8 cellular contexts compared by ENCODE assay signal in the genomic region with DNA sequence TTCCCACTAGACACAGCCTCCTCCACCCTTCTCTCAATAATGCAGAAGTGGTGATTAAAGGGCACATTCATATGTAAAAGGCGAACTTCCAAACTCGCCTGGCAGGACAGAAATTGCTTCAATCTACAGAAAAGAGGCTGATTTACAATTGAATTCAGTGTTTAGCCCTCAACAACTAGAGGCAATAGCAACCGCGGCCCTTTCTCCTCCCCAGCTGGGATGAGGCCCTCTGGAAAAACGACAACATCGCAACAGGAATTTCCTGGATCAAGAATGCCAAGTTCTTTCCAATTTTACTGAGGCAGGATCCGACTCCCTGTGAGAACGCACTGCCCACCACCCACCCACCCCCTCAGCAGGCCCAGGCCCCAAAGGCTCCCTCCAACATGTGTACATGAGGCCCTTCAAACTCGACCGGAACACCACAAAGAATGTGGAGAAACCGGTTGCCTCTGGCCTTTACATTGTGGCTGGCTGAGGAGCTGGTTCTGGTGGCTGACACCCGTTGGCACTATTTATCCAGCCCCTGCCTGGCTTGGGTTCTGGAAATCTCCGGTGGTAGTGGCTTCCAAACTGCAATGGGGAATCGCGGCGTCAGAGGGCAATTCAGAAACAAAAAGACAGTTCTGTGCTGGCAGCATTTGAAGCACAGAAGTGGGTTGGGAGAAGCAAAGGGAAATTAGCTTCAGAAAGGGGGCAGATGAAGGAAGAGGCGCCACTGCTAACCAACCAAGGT. TPM values are rescaled to one million over a fixed set of nuclear protein-coding genes. Genes with fewer than 3 reads are reported as not detected.
DNase-seq lines count a peak whose midpoint lies in the region; ATAC-seq and TF ChIP-seq lines count a peak whose summit lies in the region.

No MANE protein-coding gene starts in this region.

- peak overlapping the region; percentile 96 for H3K9ac ChIP-seq in iPS-20b (ENCODE audit: low read depth, low read length)

- TF ChIP-seq CTCF in Caco-2 (IDR thresholded peaks at IDR 0.05; ENCODE audit: insufficient read depth in 1 of 2, low read depth in 1 of 2, low read length in 1 of 2, severe bottlenecking in 1 of 2, unreplicated experiment in 1 of 2) (peak in 1 of 2 experiments; percentile 3), body of pancreas (IDR thresholded peaks at IDR 0.05) (no peak), gastrocnemius medialis (IDR thresholded peaks at IDR 0.05 in 4 of 5, conservative IDR thresholded peaks at IDR 0.05 in 1 of 5) (no peak)

- H3K4me1 ChIP-seq in Caco-2 (peaks cover 92% of the 10 kb centered on the region), body of pancreas (peaks cover 83% of the 10 kb centered on the region), iPS-20b (ENCODE audit: insufficient read depth, low read length) (peaks cover 70% of the 10 kb centered on the region), gastrocnemius medialis (peaks cover 60 to 66% of the 10 kb centered on the region in 2 donors)

- no peaks in the 10 kb centered on the region for H3K27me3 Mint-ChIP-seq in Caco-2 (ENCODE audit: insufficient read depth, unreplicated experiment)

- intact Hi-C loops in Caco-2 (cut with micrococcal nuclease; ENCODE audit: unreplicated experiment) (loop anchor here (1.0 to 2.0 kb wide), 3 partner anchors 15 to 65 kb away; no protein-coding TSS in a partner anchor), body of pancreas (cut with DNase I) (no loop called here), gastrocnemius medialis (cut with DNase I; ENCODE audit: low total_unique reads) (loop anchor here (2.0 to 10.0 kb wide), 4 partner anchors 15 to 1962 kb away; no protein-coding TSS in a partner anchor)

- H3K9me3 ChIP-seq in Caco-2 (no peaks in the 10 kb centered on the region), body of pancreas (no peaks in the 10 kb centered on the region), iPS-20b (ENCODE audit: insufficient read depth, low read depth, low read length) (no peaks in the 10 kb centered on the region), gastrocnemius medialis (no peaks in the 10 kb centered on the region)

- peak overlapping the region; percentile 69 for H3K4me3 Mint-ChIP-seq in Caco-2 (ENCODE audit: unreplicated experiment)

- DNase-seq in Caco-2 = peak; percentile 98 to 99
- peak; percentile 50 for DNase-seq in NCI-H1048 (lab: John Stamatoyannopoulos, UW)
- DNase-seq in body of pancreas = peak; percentile 76 to 89 (median 84)
- DNase-seq in gastrocnemius medialis = no peak
- DNase-seq in activated CD4-positive, CD25-positive, alpha-beta regulatory T cell treated with anti-CD3 and anti-CD28 coated beads, Interleukin-2, amount 50 U/mL, for 72 hours = no peak
- no peak for DNase-seq in NCI-H82 (lab: John Stamatoyannopoulos, UW)

- no TSS peak for BruUV-seq in Caco-2 (replicated peaks; lab: Mats Ljungman, UMichigan)

- peak overlapping the region; percentile 2; the same call in 1 of the 2 replicates for H3K4me3 ChIP-seq in Caco-2 (ENCODE audit: low read depth, low read length)
- no peak overlapping the region for H3K4me3 ChIP-seq in body of pancreas
- H3K4me3 ChIP-seq in iPS-20b (ENCODE audit: low read length) = peak overlapping the region; percentile 74
- peak overlapping the region; percentile 37 to 54 (median 47) for H3K4me3 ChIP-seq in gastrocnemius medialis

- ATAC-seq in body of pancreas (peak; percentile 61), gastrocnemius medialis (no peak), HG03457 (IDR thresholded peaks at IDR 0.05; ENCODE audit: unreplicated experiment) (no peak)

- H3K27ac ChIP-seq in body of pancreas = peak overlapping the region; percentile 88 to 96 (median 92)
- peak overlapping the region; percentile 99 for H3K27ac ChIP-seq in iPS-20b (ENCODE audit: low read length)
- peak overlapping the region; percentile 96 to 99 (median 98) for H3K27ac ChIP-seq in gastrocnemius medialis

- in situ Hi-C loops in gastrocnemius medialis (cut with MboI; ENCODE audit: low sequenced_read_pairs in 4 of 4) = loop anchor here in 2 of 4 donors (5.0 to 10.0 kb wide), 2 partner anchors 38 to 45 kb away; partner anchors contain the start of gene ZMYND8 (in 1 of the 2)

- H3K27me3 ChIP-seq in Caco-2 (replicated peaks; ENCODE audit: control insufficient read depth, insufficient read depth, low read length) (no peaks in the 10 kb centered on the region), body of pancreas (no peaks in the 10 kb centered on the region), iPS-20b (ENCODE audit: insufficient read depth, low read length) (no peaks in the 10 kb centered on the region), gastrocnemius medialis (no peaks in the 10 kb centered on the region)

- POLR2A ChIA-PET in Caco-2 (lab: Charles Lee) = interaction anchor here (0.5 to 3.5 kb wide), 9 partner anchors 15 to 1709 kb away, joined by 3 to 82 read pairs (median 4); partner anchors contain the start of gene ZMYND8

- peaks cover 71% of the 10 kb centered on the region for H3K4me1 Mint-ChIP-seq in Caco-2 (ENCODE audit: low read depth, unreplicated experiment)

- H3K27ac Mint-ChIP-seq in Caco-2 (ENCODE audit: unreplicated experiment) = peak overlapping the region; percentile 97

- no peak for TF ChIP-seq POLR2A in body of pancreas (IDR thresholded peaks at IDR 0.05)
- no peak for TF ChIP-seq POLR2A in gastrocnemius medialis (IDR thresholded peaks at IDR 0.05)

- peaks cover 98% of the 10 kb centered on the region for H3K36me3 Mint-ChIP-seq in Caco-2 (ENCODE audit: insufficient read depth, unreplicated experiment)

- H3K9me3 Mint-ChIP-seq in Caco-2 (ENCODE audit: unreplicated experiment) = no peaks in the 10 kb centered on the region

- CTCF ChIA-PET in Caco-2 (lab: Charles Lee) = interaction anchor here (0.9 to 2.0 kb wide), 5 partner anchors 15 to 64 kb away, joined by 3 to 23 read pairs (median 5); partner anchors contain the start of gene ZMYND8

- peaks cover 8% of the 10 kb centered on the region for H3K36me3 ChIP-seq in Caco-2 (ENCODE audit: control insufficient read depth, insufficient read depth, low read length)
- H3K36me3 ChIP-seq in body of pancreas (replicated peaks in 1 of 2; ENCODE audit: insufficient read depth in 1 of 2, low read depth in 2 of 2) = no peaks in the 10 kb centered on the region
- 0 out of 2 replicates have a peak, but pooled peaks cover 5% of the 10 kb centered on the region for H3K36me3 ChIP-seq in iPS-20b (ENCODE audit: insufficient read depth, low read depth, low read length)
- H3K36me3 ChIP-seq in gastrocnemius medialis = no peaks in the 10 kb centered on the region

- WGBS in body of pancreas, 2 donors = 25 to 27% methylated on average over 16 to 17 of the region's 17 CpGs

RNA-seq across cellular contexts. Expression of gene ZMYND8, which starts 36.8 kb away (rescaled TPM):
- 180 and 194 TPM in 2 replicates for total RNA-seq in Caco-2 (2022)
- total RNA-seq in body of pancreas = 10 to 100 TPM; 18.9 to 19.1 TPM
- 10 to 100 TPM; 15.1 to 32.2 (median 19.7) TPM for total RNA-seq in gastrocnemius medialis

Comparison
In these comparisons a context has a peak if more than half of its experiments do, and no peak if none do; other contexts are left out.
1. DNase-seq: peak in Caco-2 (2 of 2), NCI-H1048 (single experiment) and body of pancreas (4 of 4); none in gastrocnemius medialis (0 of 2), activated CD4-positive, CD25-positive, alpha-beta regulatory T cell treated with anti-CD3 and anti-CD28 coated beads, Interleukin-2, amount 50 U/mL, for 72 hours (single experiment) and NCI-H82 (single experiment).
2. H3K4me3 ChIP-seq: peak in Caco-2 (single experiment), iPS-20b (single experiment) and gastrocnemius medialis (4 of 4); none in body of pancreas (0 of 2).
3. Peak in every context shown above with its lines, with median percentiles within 50 percentile points of each other: H3K27ac ChIP-seq.